In the genomic region with DNA sequence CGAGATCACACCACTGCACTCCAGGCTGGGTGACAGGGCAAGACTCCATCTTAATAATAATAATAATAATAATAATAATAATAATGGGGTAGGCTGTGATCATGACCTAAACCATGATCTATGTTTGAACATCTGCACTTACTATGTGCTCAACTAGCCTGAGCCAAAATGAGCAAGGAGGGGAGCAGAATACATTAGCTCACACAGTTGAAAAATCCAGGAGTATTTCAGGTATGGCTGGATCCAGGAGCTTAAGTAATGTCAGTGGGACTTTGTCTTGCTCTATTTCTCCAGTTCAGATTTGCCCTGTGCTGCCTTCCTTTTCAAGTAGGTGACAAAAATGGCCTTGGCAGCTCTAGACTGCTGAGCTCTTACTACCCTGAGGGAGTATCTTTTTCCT, we compare ENCODE assay signal across 27 cellular contexts.
"Had no signal": no experiment of that assay in that cellular context is flagged by ENCODE, and none has a peak within 500 bp of the region (broad histone marks: within the 10 kb centered on the region; RNA-seq: fewer than 3 reads in every experiment).

No MANE protein-coding gene starts in this region.

- H3K36me3 ChIP-seq: stomach, suprapubic skin, thoracic aorta, thyroid gland, tibial artery, tibial nerve, transverse colon, upper lobe of left lung, upper lobe of right lung, uterus, vagina had no signal

- H3K9me3 ChIP-seq: stomach, suprapubic skin, testis, thoracic aorta, thyroid gland, tibial artery, tibial nerve, transverse colon, upper lobe of left lung, upper lobe of right lung, uterus, vagina had no signal

- H3K4me3 ChIP-seq: stomach, suprapubic skin, testis, thoracic aorta, thyroid gland, tibial artery, tibial nerve, transverse colon, upper lobe of left lung, upper lobe of right lung, uterus, vagina had no signal

- ATAC-seq: stimulated activated effector memory CD8-positive, alpha-beta T cell treated with anti-CD3 and anti-CD28 coated beads, Interleukin-12 subunit alpha, Interleukin-12 subunit beta, amount 100 ng/mL, for 72 hours; stimulated activated memory B cell treated with anti-CD40 and anti-IgM and Interleukin-4, amounts not matched to agents 10 μg/mL and 1 μg/mL and 100 μg/mL, for 72 hours; stimulated activated naive B cell treated with anti-CD40 and anti-IgM and Interleukin-4, amounts not matched to agents 10 μg/mL and 1 μg/mL and 100 μg/mL, for 72 hours; stimulated activated naive CD8-positive, alpha-beta T cell treated with anti-CD3 and anti-CD28 coated beads, Interleukin-15, amount 100 ng/mL, for 72 hours; stimulated activated naive CD8-positive, alpha-beta T cell treated with anti-CD3 and anti-CD28 coated beads, Interleukin-15, Interleukin-2, amounts not matched to agents 100 U/mL and 50 U/mL, for 24 hours; upper lobe of right lung had no signal

- FAIRE-seq: urothelium cell line had no signal

- H3K27me3 ChIP-seq: stomach, suprapubic skin, testis, thyroid gland, tibial artery, tibial nerve, transverse colon, upper lobe of left lung, upper lobe of right lung, uterus, vagina had no signal

- DNase-seq: stimulated activated CD4-positive, alpha-beta T cell treated with anti-CD3 and anti-CD28 coated beads, Interleukin-2, amount 100 ng/mL, for 48 hours; stimulated activated CD4-positive, alpha-beta T cell treated with anti-CD3 and anti-CD28 coated beads, Interleukin-4, amount 100 ng/mL, for 1 hour; stimulated activated CD4-positive, alpha-beta T cell treated with anti-CD3 and anti-CD28 coated beads, Interleukin-4, amount 100 ng/mL, for 24 hours; stimulated activated CD4-positive, alpha-beta T cell treated with anti-CD3 and anti-CD28 coated beads, Interleukin-4, amount 100 ng/mL, for 4 hours; stimulated activated CD8-positive, alpha-beta memory T cell treated with anti-CD3 and anti-CD28 coated beads, Interleukin-4, amount 100 ng/mL, for 48 hours; stimulated activated naive B cell treated with anti-CD40 and anti-IgM and Interleukin-4, amounts not matched to agents 10 μg/mL and 1 μg/mL and 100 μg/mL, for 72 hours; stimulated activated naive CD4-positive, alpha-beta T cell; stimulated activated naive CD4-positive, alpha-beta T cell treated with Interleukin-2 at 50 U/mL for 16 hours; stimulated activated naive CD8-positive, alpha-beta T cell treated with anti-CD3 and anti-CD28 coated beads, Interleukin-15, amount 100 ng/mL, for 72 hours; stimulated activated naive CD8-positive, alpha-beta T cell treated with anti-CD3 and anti-CD28 coated beads, Interleukin-15, Interleukin-2, amounts not matched to agents 100 U/mL and 50 U/mL, for 24 hours; stomach; substantia nigra; testis; thyroid gland; tibial artery; transverse colon; trophoblast cell; upper lobe of left lung; upper lobe of right lung; uterus had no signal

- H3K27ac ChIP-seq: stomach, suprapubic skin, testis, thoracic aorta, thyroid gland, tibial artery, tibial nerve, transverse colon, upper lobe of left lung, upper lobe of right lung, uterus, vagina had no signal
